35 cellular contexts compared by ENCODE assay signal in genomic region chr15:34348735-34349300, GRCh38. TPM values are rescaled to one million over a fixed set of nuclear protein-coding genes. Genes with fewer than 3 reads are reported as not detected.
"Had no signal": no experiment of that assay in that cellular context is flagged by ENCODE, and none has a peak within 500 bp of the region (broad histone marks: within the 10 kb centered on the region; RNA-seq: fewer than 3 reads in every experiment).

No MANE protein-coding gene starts in this region.

- FAIRE-seq: urothelium cell line had no signal

- H3K9me3 Mint-ChIP-seq: naive thymus-derived CD4-positive, alpha-beta T cell; natural killer cell treated with Interleukin-12 subunit alpha and Interleukin-12 subunit beta and Interleukin-15 and Interleukin-18, amount 100 ng/mL, for 72 hours; stimulated activated naive CD8-positive, alpha-beta T cell treated with anti-CD3 and anti-CD28 coated beads, Interleukin-15, amount 100 ng/mL, for 72 hours had no signal

- H3K36me3 ChIP-seq: heart right ventricle, lower lobe of right lung, neutrophil, ovary, right atrium auricular region, right lobe of liver, thyroid gland, transverse colon, upper lobe of right lung had no signal

- H2AFZ ChIP-seq: hepatocyte had no signal

- H3K36me3 Mint-ChIP-seq: naive thymus-derived CD4-positive, alpha-beta T cell; natural killer cell treated with Interleukin-12 subunit alpha and Interleukin-12 subunit beta and Interleukin-15 and Interleukin-18, amount 100 ng/mL, for 72 hours had no signal

- H3K4me1 Mint-ChIP-seq: naive thymus-derived CD4-positive, alpha-beta T cell; stimulated activated naive CD8-positive, alpha-beta T cell treated with anti-CD3 and anti-CD28 coated beads, Interleukin-15, amount 100 ng/mL, for 72 hours had no signal

- H3K4me1 ChIP-seq: heart right ventricle, lower lobe of right lung, right atrium auricular region, right lobe of liver, testis, thyroid gland, transverse colon, upper lobe of right lung had no signal

- ATAC-seq: left lobe of liver; lower lobe of right lung; mucosa of descending colon; naive thymus-derived CD4-positive, alpha-beta T cell; natural killer cell treated with Interleukin-12 subunit alpha and Interleukin-12 subunit beta and Interleukin-15 and Interleukin-18, amount 100 ng/mL, for 72 hours; right lobe of liver; stimulated activated naive CD8-positive, alpha-beta T cell treated with anti-CD3 and anti-CD28 coated beads, Interleukin-15, amount 100 ng/mL, for 72 hours; upper lobe of right lung had no signal

- H3K79me2 ChIP-seq: hepatocyte had no signal

- H3K27ac ChIP-seq: hepatocyte, lower lobe of right lung, neutrophil, ovary, right atrium auricular region, right lobe of liver, testis, thyroid gland, transverse colon, upper lobe of right lung had no signal

- H3K27me3 Mint-ChIP-seq: naive thymus-derived CD4-positive, alpha-beta T cell; natural killer cell treated with Interleukin-12 subunit alpha and Interleukin-12 subunit beta and Interleukin-15 and Interleukin-18, amount 100 ng/mL, for 72 hours; stimulated activated naive CD8-positive, alpha-beta T cell treated with anti-CD3 and anti-CD28 coated beads, Interleukin-15, amount 100 ng/mL, for 72 hours had no signal

- H3K4me3 ChIP-seq: heart right ventricle, hepatocyte, lower lobe of right lung, mucosa of descending colon, ovary, right atrium auricular region, right lobe of liver, testis, thyroid gland, transverse colon, upper lobe of right lung had no signal

- H3K4me3 Mint-ChIP-seq: naive thymus-derived CD4-positive, alpha-beta T cell; natural killer cell treated with Interleukin-12 subunit alpha and Interleukin-12 subunit beta and Interleukin-15 and Interleukin-18, amount 100 ng/mL, for 72 hours; stimulated activated naive CD8-positive, alpha-beta T cell treated with anti-CD3 and anti-CD28 coated beads, Interleukin-15, amount 100 ng/mL, for 72 hours had no signal

- H3K27me3 ChIP-seq: heart right ventricle, hepatocyte, neutrophil, ovary, right atrium auricular region, right lobe of liver, testis, thyroid gland, transverse colon, upper lobe of right lung had no signal

- H3K4me2 ChIP-seq: hepatocyte had no signal

- DNase-seq: heart right ventricle; islet precursor cell; lower lobe of right lung; mammary epithelial cell; mesenchymal stem cell; midbrain; mucosa of descending colon; naive thymus-derived CD4-positive, alpha-beta T cell; occipital lobe; ovary; right lobe of liver; stimulated activated CD4-positive, alpha-beta T cell treated with anti-CD3 and anti-CD28 coated beads, Interleukin-12 subunit alpha, Interleukin-12 subunit beta, amount 100 ng/mL, for 4 hours; stimulated activated CD4-positive, alpha-beta T cell treated with anti-CD3 and anti-CD28 coated beads, Interleukin-15, amount 100 ng/mL, for 24 hours; stimulated activated CD4-positive, alpha-beta T cell treated with anti-CD3 and anti-CD28 coated beads, Interleukin-2, amount 100 ng/mL, for 24 hours; stimulated activated CD4-positive, alpha-beta T cell treated with anti-CD3 and anti-CD28 coated beads, Interleukin-4, amount 100 ng/mL, for 1 hour; stimulated activated naive CD4-positive, alpha-beta T cell; stimulated activated naive CD8-positive, alpha-beta T cell treated with anti-CD3 and anti-CD28 coated beads, Interleukin-15, amount 100 ng/mL, for 72 hours; testis; thyroid gland; transverse colon had no signal

- H3K9me3 ChIP-seq: heart right ventricle, lower lobe of right lung, mucosa of descending colon, neutrophil, ovary, right atrium auricular region, right lobe of liver, testis, thyroid gland, transverse colon, upper lobe of right lung had no signal

- H3K27ac Mint-ChIP-seq: progenitor cell of endocrine pancreas; stimulated activated naive CD8-positive, alpha-beta T cell treated with anti-CD3 and anti-CD28 coated beads, Interleukin-15, amount 100 ng/mL, for 72 hours had no signal

RNA-seq across cellular contexts. Expression of gene NUTM1, which starts 5.7 kb away (rescaled TPM):
- total RNA-seq: heart right ventricle; hepatocyte; kidney epithelial cell; left lobe of liver; liver; lower lobe of right lung; mammary epithelial cell; mucosa of descending colon; myocyte; naive thymus-derived CD4-positive, alpha-beta T cell; natural killer cell treated with Interleukin-12 subunit alpha and Interleukin-12 subunit beta and Interleukin-15 and Interleukin-18, amount 100 ng/mL, for 72 hours; occipital lobe; ovary; progenitor cell of endocrine pancreas; pulmonary artery endothelial cell; renal cortical epithelial cell; right atrium auricular region; right lobe of liver; skeletal muscle tissue; transverse colon; upper lobe of right lung had no signal
- polyA plus RNA-seq: hepatocyte; liver; mammary epithelial cell; naive thymus-derived CD4-positive, alpha-beta T cell; neural cell; ovary had no signal
